ENCODE assay signal across 26 cellular contexts in genomic region chr10:10917031-10917430, GRCh38.
"Had no signal": no experiment of that assay in that cellular context is flagged by ENCODE, and none has a peak within 500 bp of the region (broad histone marks: within the 10 kb centered on the region; RNA-seq: fewer than 3 reads in every experiment).

No MANE protein-coding gene starts in this region.

- H3K27ac Mint-ChIP-seq: mesothelial cell of epicardium; naive thymus-derived CD8-positive, alpha-beta T cell; nephron; stimulated activated effector memory CD8-positive, alpha-beta T cell treated with anti-CD3 and anti-CD28 coated beads, Interleukin-12 subunit alpha, Interleukin-12 subunit beta, amount 100 ng/mL, for 72 hours; stimulated activated naive CD8-positive, alpha-beta T cell treated with anti-CD3 and anti-CD28 coated beads, Interleukin-15, Interleukin-2, amounts not matched to agents 100 ng/mL and 50 ng/mL, for 24 hours; type B pancreatic cell had no signal

- H3K4me3 Mint-ChIP-seq: mesothelial cell of epicardium; naive thymus-derived CD8-positive, alpha-beta T cell; nephron; neural crest cell; stimulated activated effector memory CD8-positive, alpha-beta T cell treated with anti-CD3 and anti-CD28 coated beads, Interleukin-12 subunit alpha, Interleukin-12 subunit beta, amount 100 ng/mL, for 72 hours; stimulated activated naive CD8-positive, alpha-beta T cell treated with anti-CD3 and anti-CD28 coated beads, Interleukin-15, Interleukin-2, amounts not matched to agents 100 ng/mL and 50 ng/mL, for 24 hours; type B pancreatic cell had no signal

- ATAC-seq: left cardiac atrium; left lobe of liver; mucosa of descending colon; naive thymus-derived CD8-positive, alpha-beta T cell; right lobe of liver; stimulated activated effector memory CD8-positive, alpha-beta T cell treated with anti-CD3 and anti-CD28 coated beads, Interleukin-12 subunit alpha, Interleukin-12 subunit beta, amount 100 ng/mL, for 72 hours had no signal

- DNase-seq: hippocampal formation; kidney glomerular epithelial cell; left cardiac atrium; mesendoderm; mucosa of descending colon; naive thymus-derived CD8-positive, alpha-beta T cell; occipital lobe; right lobe of liver; small intestine; spleen; stimulated activated CD4-positive, alpha-beta T cell treated with anti-CD3 and anti-CD28 coated beads, Interleukin-4, amount 100 ng/mL, for 24 hours; stimulated activated naive CD4-positive, alpha-beta T cell; substantia nigra; uterus had no signal

- H3K9me3 ChIP-seq: mucosa of descending colon, neutrophil, right atrium auricular region, right lobe of liver, spleen, tibial nerve, uterus had no signal

- H3K27ac ChIP-seq: neutrophil, parathyroid adenoma, right lobe of liver, spleen, tibial nerve, uterus had no signal

- H3K36me3 ChIP-seq: neutrophil, right atrium auricular region, right lobe of liver, spleen, tibial nerve, uterus had no signal

- H3K9me3 Mint-ChIP-seq: mesothelial cell of epicardium; naive thymus-derived CD8-positive, alpha-beta T cell; nephron; neural crest cell; stimulated activated effector memory CD8-positive, alpha-beta T cell treated with anti-CD3 and anti-CD28 coated beads, Interleukin-12 subunit alpha, Interleukin-12 subunit beta, amount 100 ng/mL, for 72 hours; stimulated activated naive CD8-positive, alpha-beta T cell treated with anti-CD3 and anti-CD28 coated beads, Interleukin-15, Interleukin-2, amounts not matched to agents 100 ng/mL and 50 ng/mL, for 24 hours; type B pancreatic cell had no signal

- H3K4me1 ChIP-seq: right lobe of liver, spleen, uterus had no signal

- H3K4me1 Mint-ChIP-seq: stimulated activated effector memory CD8-positive, alpha-beta T cell treated with anti-CD3 and anti-CD28 coated beads, Interleukin-12 subunit alpha, Interleukin-12 subunit beta, amount 100 ng/mL, for 72 hours had no signal

- H3K9ac ChIP-seq: parathyroid adenoma had no signal

- H3K27me3 ChIP-seq: neutrophil, right atrium auricular region, right lobe of liver, tibial nerve, uterus had no signal

- H3K36me3 Mint-ChIP-seq: mesothelial cell of epicardium; naive thymus-derived CD8-positive, alpha-beta T cell; stimulated activated effector memory CD8-positive, alpha-beta T cell treated with anti-CD3 and anti-CD28 coated beads, Interleukin-12 subunit alpha, Interleukin-12 subunit beta, amount 100 ng/mL, for 72 hours; type B pancreatic cell had no signal

- H3K4me3 ChIP-seq: lung, mucosa of descending colon, right atrium auricular region, right lobe of liver, spleen, tibial nerve, uterus had no signal
